In genomic region chr19:58563034-58563573, GRCh38 we compare ENCODE assay signal across 8 cellular contexts. TPM values are rescaled to one million over a fixed set of nuclear protein-coding genes. Genes with fewer than 3 reads are reported as not detected.
DNase-seq lines count a peak whose midpoint lies in the region; ATAC-seq, FAIRE-seq and TF ChIP-seq lines count a peak whose summit lies in the region.

No MANE protein-coding gene starts in this region.

- POLR2A ChIA-PET in A549 (lab: Yijun Ruan, JAX), result no interaction called here
- POLR2A ChIA-PET in HEK293 (lab: Yijun Ruan, JAX), result interaction anchor here (0.7 to 3.6 kb wide), 6 partner anchors 9 to 19 kb away, joined by 3 to 19 read pairs (median 16); partner anchors contain the start of genes MZF1 and TRIM28

- no peak overlapping the region for H3K27ac ChIP-seq in A549
- H3K27ac ChIP-seq in HEK293 (ENCODE audit: extremely low read depth, low read depth, low read length), result no peak overlapping the region
- H3K27ac ChIP-seq in muscle layer of colon (ENCODE audit: low read depth, low read length), result no peak overlapping the region

- DNase-seq in A549 (ENCODE audit: low read depth in 1 of 2, low spot score in 1 of 2) (no peak), cerebellum (ENCODE audit: low spot score) (peak; percentile 79), MV-4-11 (lab: John Stamatoyannopoulos, UW) (no peak)

- FAIRE-seq in A549 (lab: Jason Lieb, UNC), result no peak

- H3K4me3 ChIP-seq in A549, result no peak overlapping the region
- H3K4me3 ChIP-seq in HEK293 (ENCODE audit: low read depth, low read length), result peak overlapping the region; percentile 21
- peak overlapping the region; percentile 64 to 75 for H3K4me3 ChIP-seq in muscle layer of colon (ENCODE audit: low read depth in 1 of 2, low read length in 2 of 2)

- CTCF ChIA-PET in A549 (lab: Yijun Ruan, JAX) (interaction anchor here (2.1 to 4.0 kb wide), 3 partner anchors 9 to 44 kb away, joined by 7 to 28 read pairs (median 8); partner anchors contain the start of gene ZBTB45), HEK293 (lab: Yijun Ruan, JAX) (interaction anchor here (2.0 kb wide), 1 partner anchor 44 kb away, joined by 5 read pairs; the partner anchor contains the start of gene ZBTB45)

- TF ChIP-seq RAD21 in A549 (conservative IDR thresholded peaks at IDR 0.05 in 1 of 2, IDR thresholded peaks at IDR 0.05 in 1 of 2), result no peak

- TF ChIP-seq EP300 in A549 (IDR thresholded peaks at IDR 0.05), result no peak

- TF ChIP-seq CTCF in A549 (IDR thresholded peaks at IDR 0.05), result no peak
- no peak for TF ChIP-seq CTCF in HEK293 (tag by site-specific recombination; IDR thresholded peaks at IDR 0.05)

- WGBS in A549 (ENCODE audit: missing lambda C conversion rate), result 96% methylated on average over 35 of the region's 40 CpGs

- H3K4me2 ChIP-seq in A549, result no peak overlapping the region

- H3K9ac ChIP-seq in muscle layer of colon (ENCODE audit: low read length), result no peak overlapping the region

- peaks cover 7 to 34% of the 10 kb centered on the region in 2 experiments; a peak in 2 of 3 replicates for H3K36me3 ChIP-seq in HEK293 (ENCODE audit: control insufficient read depth in 2 of 2, insufficient read depth in 1 of 2, low read length in 2 of 2)
- H3K36me3 ChIP-seq in muscle layer of colon (ENCODE audit: insufficient read depth, low read length), result no peaks in the 10 kb centered on the region

- peaks cover 11% of the 10 kb centered on the region for H3K4me1 ChIP-seq in A549
- peaks cover 6% of the 10 kb centered on the region; the same call in 1 of the 2 replicates for H3K4me1 ChIP-seq in HEK293 (ENCODE audit: control insufficient read depth, insufficient read depth, low read length)
- peaks cover 36% of the 10 kb centered on the region for H3K4me1 ChIP-seq in muscle layer of colon (ENCODE audit: insufficient read depth, low read length)

- H3K9me3 ChIP-seq in A549 (no peaks in the 10 kb centered on the region), HEK293 (ENCODE audit: control insufficient read depth, insufficient read depth, low read depth, low read length) (no peaks in the 10 kb centered on the region), muscle layer of colon (ENCODE audit: low read length) (no peaks in the 10 kb centered on the region)

- no peak for ATAC-seq in A549
- ATAC-seq in HG03095 (IDR thresholded peaks at IDR 0.05; ENCODE audit: unreplicated experiment), result no peak
- no peak for ATAC-seq in HG03280 (IDR thresholded peaks at IDR 0.05; ENCODE audit: unreplicated experiment)
- ATAC-seq in GM21576 (IDR thresholded peaks at IDR 0.05; ENCODE audit: unreplicated experiment), result no peak

- no peaks in the 10 kb centered on the region for H3K27me3 ChIP-seq in muscle layer of colon (ENCODE audit: control insufficient read depth in 1 of 2, insufficient read depth in 2 of 2, low read length in 2 of 2)

- no peak for TF ChIP-seq POLR2A in A549 (IDR thresholded peaks at IDR 0.05; ENCODE audit: low read length)

TF ChIP-seq in A549, 52 proteins besides CTCF, POLR2A, EP300 and RAD21 (continues in another document):
- TF ChIP-seq FOSL2 (IDR thresholded peaks at IDR 0.05), result no peak
- TF ChIP-seq FOSL2 (CRISPR knock-in tag; IDR thresholded peaks at IDR 0.05), result no peak
- TF ChIP-seq RARB (CRISPR knock-in tag; IDR thresholded peaks at IDR 0.05), result no peak
- TF ChIP-seq BHLHE40 (IDR thresholded peaks at IDR 0.05; ENCODE audit: low read depth, low read length), result no peak
- TF ChIP-seq ZFP36 (IDR thresholded peaks at IDR 0.05; ENCODE audit: borderline replicate concordance, partially characterized antibody), result no peak
- TF ChIP-seq, protein P1, sequence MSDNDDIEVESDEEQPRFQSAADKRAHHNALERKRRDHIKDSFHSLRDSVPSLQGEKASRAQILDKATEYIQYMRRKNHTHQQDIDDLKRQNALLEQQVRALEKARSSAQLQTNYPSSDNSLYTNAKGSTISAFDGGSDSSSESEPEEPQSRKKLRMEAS (IDR thresholded peaks at IDR 0.05), result no peak
- TF ChIP-seq FOSB (CRISPR knock-in tag; IDR thresholded peaks at IDR 0.05), result no peak
- TF ChIP-seq ZSCAN20 (CRISPR knock-in tag; IDR thresholded peaks at IDR 0.05), result no peak
- no peak for TF ChIP-seq HOXB13 (CRISPR knock-in tag; IDR thresholded peaks at IDR 0.05; ENCODE audit: low read depth)
- no peak for TF ChIP-seq KDM1A (IDR thresholded peaks at IDR 0.05; ENCODE audit: low read depth)
- TF ChIP-seq HOXB5 (CRISPR knock-in tag; IDR thresholded peaks at IDR 0.05), result no peak
- TF ChIP-seq, protein P2, sequence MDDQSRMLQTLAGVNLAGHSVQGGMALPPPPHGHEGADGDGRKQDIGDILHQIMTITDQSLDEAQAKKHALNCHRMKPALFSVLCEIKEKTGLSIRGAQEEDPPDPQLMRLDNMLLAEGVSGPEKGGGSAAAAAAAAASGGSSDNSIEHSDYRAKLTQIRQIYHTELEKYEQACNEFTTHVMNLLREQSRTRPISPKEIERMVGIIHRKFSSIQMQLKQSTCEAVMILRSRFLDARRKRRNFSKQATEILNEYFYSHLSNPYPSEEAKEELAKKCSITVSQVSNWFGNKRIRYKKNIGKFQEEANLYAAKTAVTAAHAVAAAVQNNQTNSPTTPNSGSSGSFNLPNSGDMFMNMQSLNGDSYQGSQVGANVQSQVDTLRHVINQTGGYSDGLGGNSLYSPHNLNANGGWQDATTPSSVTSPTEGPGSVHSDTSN (IDR thresholded peaks at IDR 0.05), result 0 out of 2 replicates have a peak, but pooled peaks have one; percentile 23
- TF ChIP-seq ZNF302 (CRISPR knock-in tag; IDR thresholded peaks at IDR 0.05), result no peak
- TF ChIP-seq TP53 (CRISPR knock-in tag; IDR thresholded peaks at IDR 0.05), result no peak

TF ChIP-seq in HEK293, 187 proteins besides CTCF, POLR2A, EP300 and RAD21:
- TF ChIP-seq ZBTB20 (tag by site-specific recombination; IDR thresholded peaks at IDR 0.05), result no peak
- no peak for TF ChIP-seq ZBTB17 (tag by site-specific recombination; IDR thresholded peaks at IDR 0.05)
- TF ChIP-seq ZFP41 (tag by site-specific recombination; IDR thresholded peaks at IDR 0.05; ENCODE audit: borderline replicate concordance), result no peak
- TF ChIP-seq ZNF114 (tag by site-specific recombination; IDR thresholded peaks at IDR 0.05), result no peak
- TF ChIP-seq, protein P3, sequence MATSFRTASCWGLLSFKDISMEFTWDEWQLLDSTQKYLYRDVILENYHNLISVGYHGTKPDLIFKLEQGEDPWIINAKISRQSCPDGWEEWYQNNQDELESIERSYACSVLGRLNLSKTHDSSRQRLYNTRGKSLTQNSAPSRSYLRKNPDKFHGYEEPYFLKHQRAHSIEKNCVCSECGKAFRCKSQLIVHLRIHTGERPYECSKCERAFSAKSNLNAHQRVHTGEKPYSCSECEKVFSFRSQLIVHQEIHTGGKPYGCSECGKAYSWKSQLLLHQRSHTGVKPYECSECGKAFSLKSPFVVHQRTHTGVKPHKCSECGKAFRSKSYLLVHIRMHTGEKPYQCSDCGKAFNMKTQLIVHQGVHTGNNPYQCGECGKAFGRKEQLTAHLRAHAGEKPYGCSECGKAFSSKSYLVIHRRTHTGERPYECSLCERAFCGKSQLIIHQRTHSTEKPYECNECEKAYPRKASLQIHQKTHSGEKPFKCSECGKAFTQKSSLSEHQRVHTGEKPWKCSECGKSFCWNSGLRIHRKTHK (tag by site-specific recombination; IDR thresholded peaks at IDR 0.05), result no peak
- TF ChIP-seq ZNF174 (tag by site-specific recombination; IDR thresholded peaks at IDR 0.05), result no peak
- TF ChIP-seq ZNF510 (tag by site-specific recombination; IDR thresholded peaks at IDR 0.05; ENCODE audit: insufficient replicate concordance), result no peak
- no peak for TF ChIP-seq TCF7L2 (IDR thresholded peaks at IDR 0.05; ENCODE audit: borderline replicate concordance, low read depth, low read length)
- no peak for TF ChIP-seq ZNF664 (tag by site-specific recombination; IDR thresholded peaks at IDR 0.05)

RNA-seq across cellular contexts. Expression of gene UBE2M, which starts 4.7 kb away (rescaled TPM):
- polyA plus RNA-seq in A549 (2011; rRNA removed) (185 and 190 TPM in 2 replicates), A549 (2017; fragmentation: RNase III; extraction: RNeasy Plus Mini Kit Qiagen cat#74134 plus additional on column Dnase treatment) (135 to 139 TPM (median 137 TPM) in 3 replicates)
- 137 and 162 TPM in 2 replicates for polyA plus RNA-seq in A549 (2012; cell fraction: cytosol; rRNA removed)
- polyA plus RNA-seq in A549 (2012; cell fraction: nucleus; rRNA removed), result 124 and 127 TPM in 2 replicates
- 210 and 218 TPM in 2 replicates for polyA minus RNA-seq in A549 (2011; rRNA and poly(A)+ RNA removed)
- total RNA-seq in cerebellum, result 36.0 TPM

RNA-seq across cellular contexts. Expression of gene CHMP2A, which starts 8.2 kb away (rescaled TPM):
- 223 and 280 TPM in 2 replicates for polyA plus RNA-seq in A549 (2011; rRNA removed)
- 234 and 296 TPM in 2 replicates for polyA plus RNA-seq in A549 (2012; cell fraction: cytosol; rRNA removed)
- polyA plus RNA-seq in A549 (2012; cell fraction: nucleus; rRNA removed), result 118 and 141 TPM in 2 replicates
- 192 to 227 TPM (median 198 TPM) in 3 replicates for polyA plus RNA-seq in A549 (2017; fragmentation: RNase III; extraction: RNeasy Plus Mini Kit Qiagen cat#74134 plus additional on column Dnase treatment)
- 198 and 245 TPM in 2 replicates for polyA minus RNA-seq in A549 (2011; rRNA and poly(A)+ RNA removed)
- 31.8 TPM for total RNA-seq in cerebellum

RNA-seq across cellular contexts. Expression of gene MZF1, which starts 10.0 kb away (rescaled TPM):
- polyA plus RNA-seq in A549 (2011; rRNA removed) (19.5 and 20.3 TPM in 2 replicates), A549 (2017; fragmentation: RNase III; extraction: RNeasy Plus Mini Kit Qiagen cat#74134 plus additional on column Dnase treatment) (19.1 to 21.7 TPM (median 20.3 TPM) in 3 replicates)
- 26.2 and 35.9 TPM in 2 replicates for polyA plus RNA-seq in A549 (2012; cell fraction: cytosol; rRNA removed)
- polyA plus RNA-seq in A549 (2012; cell fraction: nucleus; rRNA removed), result 246 and 401 TPM in 2 replicates
- polyA minus RNA-seq in A549 (2011; rRNA and poly(A)+ RNA removed), result 18.7 and 18.9 TPM in 2 replicates
- total RNA-seq in cerebellum, result 20.5 TPM

RNA-seq across cellular contexts. Expression of gene TRIM28, which starts 19.2 kb away (rescaled TPM):
- 576 and 735 TPM in 2 replicates for polyA plus RNA-seq in A549 (2011; rRNA removed)
- 1,530 and 1,851 TPM in 2 replicates for polyA plus RNA-seq in A549 (2012; cell fraction: cytosol; rRNA removed)
- polyA plus RNA-seq in A549 (2012; cell fraction: nucleus; rRNA removed), result 2,680 and 4,180 TPM in 2 replicates
- polyA plus RNA-seq in A549 (2017; fragmentation: RNase III; extraction: RNeasy Plus Mini Kit Qiagen cat#74134 plus additional on column Dnase treatment), result 656 to 743 TPM (median 666 TPM) in 3 replicates
- polyA minus RNA-seq in A549 (2011; rRNA and poly(A)+ RNA removed), result 1,927 and 2,378 TPM in 2 replicates
- 207 TPM for total RNA-seq in cerebellum

RNA-seq across cellular contexts. Expression of gene ZBTB45, which starts 43.5 kb away (rescaled TPM):
- polyA plus RNA-seq in A549 (2011; rRNA removed) (6.2 and 6.4 TPM in 2 replicates), A549 (2017; fragmentation: RNase III; extraction: RNeasy Plus Mini Kit Qiagen cat#74134 plus additional on column Dnase treatment) (11.8 to 14.3 TPM (median 13.4 TPM) in 3 replicates)
- polyA plus RNA-seq in A549 (2012; cell fraction: cytosol; rRNA removed), result 14.2 and 19.4 TPM in 2 replicates
- polyA plus RNA-seq in A549 (2012; cell fraction: nucleus; rRNA removed), result 28.8 and 41.9 TPM in 2 replicates
- polyA minus RNA-seq in A549 (2011; rRNA and poly(A)+ RNA removed), result 4.7 and 7.5 TPM in 2 replicates
- 7.5 TPM for total RNA-seq in cerebellum
